Comparison of ENCODE assay signal across 18 cellular contexts in genomic region chr5:79971156-79971555, GRCh38. TPM values are rescaled to one million over a fixed set of nuclear protein-coding genes. Genes with fewer than 3 reads are reported as not detected.
DNase-seq lines count a peak whose midpoint lies in the region; ATAC-seq and TF ChIP-seq lines count a peak whose summit lies in the region.
"Had no signal": no experiment of that assay in that cellular context is flagged by ENCODE, and none has a peak within 500 bp of the region (broad histone marks: within the 10 kb centered on the region; RNA-seq: fewer than 3 reads in every experiment).

No MANE protein-coding gene starts in this region.

- H3K4me1 ChIP-seq in SK-N-SH (ENCODE audit: control insufficient read depth in 1 of 2, insufficient read depth in 2 of 2, low read depth in 1 of 2, low read length in 1 of 2) (peaks cover 0 to 9% of the 10 kb centered on the region in 2 experiments; a peak in 3 of 4 replicates), fibroblast of lung (ENCODE audit: control insufficient read depth, extremely low read depth, insufficient read depth, low read length) (peaks cover 3% of the 10 kb centered on the region), neuronal stem cell (ENCODE audit: control insufficient read depth in 2 of 2, insufficient read depth in 1 of 2, low read depth in 1 of 2, low read length in 2 of 2) (peaks cover 10 to 14% of the 10 kb centered on the region in 2 donors)

- H3K79me1 ChIP-seq in neuronal stem cell (ENCODE audit: low read depth, low read length) = no peaks in the 10 kb centered on the region

- no peak overlapping the region for H4K91ac ChIP-seq in neuronal stem cell (ENCODE audit: low read depth, low read length, poor library complexity)

- H3K14ac ChIP-seq in neuronal stem cell (ENCODE audit: low read length) = no peak overlapping the region

- no peak overlapping the region for H2BK12ac ChIP-seq in neuronal stem cell (ENCODE audit: low read length)

- H3K4ac ChIP-seq in neuronal stem cell (ENCODE audit: low read length) = no peak overlapping the region

- CTCF ChIA-PET in SK-N-SH (lab: Yijun Ruan, JAX) = no interaction called here

- peak; percentile 46 to 57; a peak in 3 of 4 replicates for TF ChIP-seq EP300 in SK-N-SH (IDR thresholded peaks at IDR 0.05; ENCODE audit: borderline replicate concordance in 1 of 2, low read depth in 1 of 2, low read length in 1 of 2)

- no peak overlapping the region for H2BK120ac ChIP-seq in neuronal stem cell (ENCODE audit: low read depth, low read length)

- H4K8ac ChIP-seq in neuronal stem cell (ENCODE audit: low read depth, low read length) = no peak overlapping the region

- peaks cover 18% of the 10 kb centered on the region for H3F3A ChIP-seq in SK-N-SH (replicated peaks; ENCODE audit: insufficient read depth)

- no peak overlapping the region for H3K23ac ChIP-seq in neuronal stem cell (ENCODE audit: low read depth, low read length, poor library complexity)

- no peak overlapping the region for H2AK5ac ChIP-seq in neuronal stem cell (ENCODE audit: low read depth, low read length)

- H2AFZ ChIP-seq in SK-N-SH (ENCODE audit: low read depth) (peak overlapping the region; percentile 21; the same call in 1 of the 2 replicates), fibroblast of lung (ENCODE audit: low read length) (no peak overlapping the region), neuronal stem cell (ENCODE audit: low read length) (no peak overlapping the region)

- TF ChIP-seq RAD21 in SK-N-SH (IDR thresholded peaks at IDR 0.05; ENCODE audit: low read length) = no peak

- H3K27me3 ChIP-seq in SK-N-SH (ENCODE audit: insufficient read depth) (no peaks in the 10 kb centered on the region), fibroblast of lung (ENCODE audit: control insufficient read depth, insufficient read depth, low read length) (no peaks in the 10 kb centered on the region), neuronal stem cell (ENCODE audit: control insufficient read depth in 3 of 3, insufficient read depth in 3 of 3, low read depth in 1 of 3, low read length in 3 of 3) (no peaks in the 10 kb centered on the region)

- POLR2A ChIA-PET in SK-N-SH (lab: Yijun Ruan, JAX) = no interaction called here

- DNase-seq in left ventricle myocardium superior (no peak), Right ventricle myocardium inferior (ENCODE audit: missing footprints) (no peak), SK-N-SH (no peak), fibroblast of lung (ENCODE audit: low read depth in 2 of 2) (peak; percentile 66 to 80), globus pallidus (ENCODE audit: low spot score) (no peak), cortex of kidney (lab: John Stamatoyannopoulos, UW) (no peak), GDM1 (lab: John Stamatoyannopoulos, UW) (no peak), neuronal stem cell (ENCODE audit: low spot score) (no peak)
- DNase-seq: activated naive CD4-positive, alpha-beta T cell treated with anti-CD3 and anti-CD28 coated beads, Interleukin-2, amount 50 U/mL, for 16 hours; CD8-positive, alpha-beta T cell; effector memory CD8-positive, alpha-beta T cell; immature natural killer cell; natural killer cell; NCI-H1930; NCI-H510A; stimulated activated naive CD8-positive, alpha-beta T cell treated with anti-CD3 and anti-CD28 coated beads, Interleukin-15, Interleukin-2, amounts not matched to agents 100 U/mL and 50 U/mL, for 24 hours; SW 1271 had no signal

- ATAC-seq in left ventricle myocardium superior = peak; percentile 32
- ATAC-seq in Right ventricle myocardium inferior = no peak
- ATAC-seq: CD8-positive, alpha-beta T cell; effector memory CD8-positive, alpha-beta T cell; natural killer cell; stimulated activated naive CD8-positive, alpha-beta T cell treated with anti-CD3 and anti-CD28 coated beads, Interleukin-15, Interleukin-2, amounts not matched to agents 100 U/mL and 50 U/mL, for 24 hours had no signal

- H4K20me1 ChIP-seq in SK-N-SH (ENCODE audit: insufficient read depth) (no peaks in the 10 kb centered on the region), fibroblast of lung (ENCODE audit: control insufficient read depth, extremely low read depth, insufficient read depth, low read length) (no peaks in the 10 kb centered on the region)

- H3K36me3 ChIP-seq in SK-N-SH (replicated peaks in 1 of 2; ENCODE audit: control insufficient read depth in 1 of 2, insufficient read depth in 2 of 2, low read length in 1 of 2) (no peaks in the 10 kb centered on the region), fibroblast of lung (ENCODE audit: control insufficient read depth, insufficient read depth, low read length) (no peaks in the 10 kb centered on the region), neuronal stem cell (replicated peaks in 1 of 2; ENCODE audit: control insufficient read depth in 2 of 2, insufficient read depth in 2 of 2, low read length in 2 of 2) (peaks cover 0 to 11% of the 10 kb centered on the region in 2 donors)
- H3K36me3 ChIP-seq: HAP-1 had no signal

- H3K18ac ChIP-seq in neuronal stem cell (ENCODE audit: low read length) = no peak overlapping the region

- H2BK15ac ChIP-seq in neuronal stem cell (ENCODE audit: low read length) = no peak overlapping the region

- H3K79me2 ChIP-seq in SK-N-SH (ENCODE audit: insufficient read depth) = no peaks in the 10 kb centered on the region
- no peaks in the 10 kb centered on the region for H3K79me2 ChIP-seq in fibroblast of lung (ENCODE audit: control insufficient read depth, insufficient read depth, low read length)

- H3K4me2 ChIP-seq in SK-N-SH = peak overlapping the region; percentile 25
- H3K4me2 ChIP-seq in fibroblast of lung (ENCODE audit: extremely low read depth, insufficient read depth, low read length) = no peak overlapping the region
- H3K4me2 ChIP-seq in neuronal stem cell (ENCODE audit: insufficient read depth, low read length, poor library complexity, severe bottlenecking) = no peak overlapping the region

- intact Hi-C loops in left ventricle myocardium superior (cut with micrococcal nuclease) (no loop called here), Right ventricle myocardium inferior (cut with DNase I) (loop anchor here (5.0 kb wide), 1 partner anchor 66 kb away; the partner anchor contains the start of gene THBS4)

- H3K9me3 ChIP-seq in SK-N-SH (no peaks in the 10 kb centered on the region), fibroblast of lung (ENCODE audit: control insufficient read depth, insufficient read depth, low read depth, low read length) (no peaks in the 10 kb centered on the region), neuronal stem cell (replicated peaks in 1 of 2; ENCODE audit: control insufficient read depth in 2 of 2, insufficient read depth in 1 of 2, low read depth in 1 of 2, low read length in 2 of 2) (no peaks in the 10 kb centered on the region)
- H3K9me3 ChIP-seq: HAP-1 had no signal

- peak overlapping the region; percentile 6 to 24; a peak in 3 of 4 replicates for H3K27ac ChIP-seq in SK-N-SH (ENCODE audit: low read depth in 2 of 2, low read length in 1 of 2)
- H3K27ac ChIP-seq in fibroblast of lung (ENCODE audit: insufficient read depth, low read length) = no peak overlapping the region
- no peak overlapping the region for H3K27ac ChIP-seq in neuronal stem cell (replicated peaks; ENCODE audit: low read length)

- no peak for TF ChIP-seq CTCF in SK-N-SH (IDR thresholded peaks at IDR 0.05)
- TF ChIP-seq CTCF in fibroblast of lung (conservative IDR thresholded peaks at IDR 0.05 in 1 of 2, IDR thresholded peaks at IDR 0.05 in 1 of 2; ENCODE audit: low read depth in 1 of 2, low read length in 2 of 2) = no peak

- H3K4me3 ChIP-seq in SK-N-SH (ENCODE audit: low read depth in 2 of 2, low read length in 1 of 2) (no peak overlapping the region), fibroblast of lung (replicated peaks in 1 of 4; ENCODE audit: control extremely low read depth in 1 of 4, insufficient read depth in 1 of 4, low read depth in 3 of 4, low read length in 4 of 4) (no peak overlapping the region), neuronal stem cell (ENCODE audit: low read length in 2 of 2) (no peak overlapping the region)
- H3K4me3 ChIP-seq: HAP-1 had no signal

- H3K9ac ChIP-seq in SK-N-SH (no peak overlapping the region), fibroblast of lung (ENCODE audit: insufficient read depth, low read length) (no peak overlapping the region), neuronal stem cell (ENCODE audit: low read depth, low read length, poor library complexity) (no peak overlapping the region)

- WGBS in SK-N-SH (ENCODE audit: low lambda C conversion rate) = 6% methylated on average over 4 of the region's 4 CpGs
- no CpG with 5 or more reads among the region's 4 CpGs for WGBS in neuronal stem cell (ENCODE audit: extremely low coverage in 2 of 2, insufficient read length in 2 of 2, insufficient replicate concordance in 1 of 2), 2 donors

- no peak overlapping the region for H2BK5ac ChIP-seq in neuronal stem cell (ENCODE audit: low read length)

- no peaks in the 10 kb centered on the region; the same call in 1 of the 2 replicates for H3K9me2 ChIP-seq in SK-N-SH

TF ChIP-seq in SK-N-SH, 30 proteins besides CTCF, POLR2A, EP300 and RAD21 (continues in another document):
- TF ChIP-seq FOXJ3 (CRISPR knock-in tag; IDR thresholded peaks at IDR 0.05) (no peak), FOXM1 (IDR thresholded peaks at IDR 0.05; ENCODE audit: low read depth) (no peak), EZH2phosphoT487 (IDR thresholded peaks at IDR 0.05; ENCODE audit: borderline replicate concordance, low read depth) (no peak), NFIC (IDR thresholded peaks at IDR 0.05; ENCODE audit: borderline replicate concordance) (peak; percentile 18; the same call in 1 of the 2 replicates)

RNA-seq across cellular contexts. Expression of gene MTX3, which starts 19.9 kb away (rescaled TPM):
- total RNA-seq in left ventricle myocardium superior (10.6 TPM), Right ventricle myocardium inferior (9.7 TPM), fibroblast of lung (14.1 and 18.0 TPM in 2 replicates)
- polyA plus RNA-seq in SK-N-SH (2012; rRNA removed) (6.8 and 9.8 TPM in 2 replicates), fibroblast of lung (9.6 and 11.2 TPM in 2 replicates)
- 9.3 and 9.7 TPM in 2 replicates for polyA plus RNA-seq in SK-N-SH (2012; cell fraction: cytosol; rRNA removed)
- polyA plus RNA-seq in SK-N-SH (2012; cell fraction: nucleus; rRNA removed) = 9.7 and 19.7 TPM in 2 replicates
- 4.9 and 6.4 TPM in 2 replicates for polyA plus RNA-seq in fibroblast of lung (2012)
- 2.0 and 2.8 TPM in 2 replicates for polyA minus RNA-seq in fibroblast of lung (ENCODE audit: low replicate concordance)
- 13.7 TPM for polyA plus RNA-seq in neuronal stem cell (2013, experiment 1 of 2)
- polyA plus RNA-seq in neuronal stem cell (2013, experiment 2 of 2) = 14.6 TPM

Comparison
In these comparisons a context has a peak if more than half of its experiments do, and no peak if none do; other contexts are left out.
1. DNase-seq: peak in fibroblast of lung (2 of 2); none in left ventricle myocardium superior (single experiment), Right ventricle myocardium inferior (single experiment), SK-N-SH (single experiment), globus pallidus (single experiment), cortex of kidney (single experiment), GDM1 (single experiment) and neuronal stem cell (single experiment).
2. H3K27ac ChIP-seq: peak in SK-N-SH (2 of 2); none in fibroblast of lung (single experiment) and neuronal stem cell (single experiment).